In genomic region chr19:15869109-15869555, GRCh38 we compare ENCODE assay signal across 8 cellular contexts. TPM values are rescaled to one million over a fixed set of nuclear protein-coding genes. Genes with fewer than 3 reads are reported as not detected.
DNase-seq lines count a peak whose midpoint lies in the region; ATAC-seq and TF ChIP-seq lines count a peak whose summit lies in the region.

No MANE protein-coding gene starts in this region.

- no peak for TF ChIP-seq CTCF in omental fat pad (IDR thresholded peaks at IDR 0.05)

- TF ChIP-seq POLR2A in erythroblast (IDR thresholded peaks at IDR 0.05; ENCODE audit: low read length), result no peak

- peak; percentile 68 for ATAC-seq in omental fat pad (ENCODE audit: low FRiP score)
- ATAC-seq in HG02588 (IDR thresholded peaks at IDR 0.05; ENCODE audit: unreplicated experiment), result no peak
- no peak for ATAC-seq in HG03460 (IDR thresholded peaks at IDR 0.05; ENCODE audit: unreplicated experiment)

- peak; percentile 50 for DNase-seq in activated CD8-positive, alpha-beta memory T cell treated with anti-CD3 and anti-CD28 coated beads for 24 hours
- DNase-seq in activated CD8-positive, alpha-beta memory T cell treated with anti-CD3 and anti-CD28 coated beads, Interleukin-2, amount 50 U/mL, for 48 hours, result no peak
- DNase-seq in NCI-H2107 (lab: John Stamatoyannopoulos, UW) (peak; percentile 20), erythroblast (lab: John Stamatoyannopoulos, UW) (peak; percentile 40 to 52), omental fat pad (ENCODE audit: low spot score) (no peak)
- DNase-seq in activated CD4-positive, alpha-beta T cell treated with anti-CD3 and anti-CD28 coated beads, Interleukin-2, amount 50 U/mL, for 1 hour, result peak; percentile 29

RNA-seq across cellular contexts. Expression of gene CYP4F2, which starts 28.7 kb away (rescaled TPM):
- total RNA-seq in omental fat pad, result not detected

RNA-seq across cellular contexts. Expression of gene OR10H1, which starts 53.7 kb away (rescaled TPM):
- total RNA-seq in omental fat pad, result not detected

Comparison
In these comparisons a context has a peak if more than half of its experiments do, and no peak if none do; other contexts are left out.
1. DNase-seq: peak in activated CD8-positive, alpha-beta memory T cell treated with anti-CD3 and anti-CD28 coated beads for 24 hours (single experiment), NCI-H2107 (single experiment), activated CD4-positive, alpha-beta T cell treated with anti-CD3 and anti-CD28 coated beads, Interleukin-2, amount 50 U/mL, for 1 hour (single experiment) and erythroblast (2 of 2); none in activated CD8-positive, alpha-beta memory T cell treated with anti-CD3 and anti-CD28 coated beads, Interleukin-2, amount 50 U/mL, for 48 hours (single experiment) and omental fat pad (single experiment).